16 cellular contexts compared by ENCODE assay signal in the genomic region with DNA sequence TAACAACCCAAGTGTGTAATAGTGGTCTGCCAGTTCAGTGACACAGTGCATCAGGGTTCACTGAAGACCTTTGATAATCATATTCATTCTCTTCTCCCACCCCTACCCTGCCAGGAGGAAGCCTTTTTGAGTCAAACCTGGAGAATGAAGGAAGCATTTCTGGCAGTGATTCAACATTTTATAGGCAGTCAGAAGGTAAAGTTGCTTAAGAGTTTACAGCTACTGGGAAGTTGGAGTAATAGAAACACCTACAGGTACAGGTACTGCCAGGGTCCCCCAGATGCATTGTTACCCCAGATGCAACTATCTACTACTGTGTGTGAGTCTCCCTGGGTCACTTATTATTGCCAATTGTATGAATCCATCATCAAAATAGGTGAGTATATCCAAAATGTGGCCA.
A peak's percentile ranks its signal among the peaks of the same experiment; 100 is the strongest.
DNase-seq lines count a peak whose midpoint lies in the region; ATAC-seq and TF ChIP-seq lines count a peak whose summit lies in the region.
"Had no signal": no experiment of that assay in that cellular context is flagged by ENCODE, and none has a peak within 500 bp of the region (broad histone marks: within the 10 kb centered on the region; RNA-seq: fewer than 3 reads in every experiment).

No MANE protein-coding gene starts in this region.

- H3K27me3 ChIP-seq in mammary epithelial cell (ENCODE audit: insufficient read depth, low read length): no peaks in the 10 kb centered on the region

- no peak overlapping the region for H3K9ac ChIP-seq in mammary epithelial cell (ENCODE audit: insufficient read depth, low read length)

- CTCF ChIA-PET in mammary epithelial cell (lab: Charles Lee; ENCODE audit: low non-redundant PET): no interaction called here

- intact Hi-C loops in mammary epithelial cell (cut with micrococcal nuclease) (no loop called here), left colon (cut with DNase I, micrococcal nuclease) (no loop called here)

- H3K36me3 ChIP-seq in mammary epithelial cell (ENCODE audit: insufficient read depth, low read length): no peaks in the 10 kb centered on the region
- H3K36me3 ChIP-seq: HAP-1 had no signal

- no peaks in the 10 kb centered on the region for H3K4me1 ChIP-seq in mammary epithelial cell (ENCODE audit: insufficient read depth, low read length)
- H3K4me1 ChIP-seq: HAP-1 had no signal

- in situ Hi-C loops in mammary epithelial cell (cut with MboI; ENCODE audit: low sequenced_read_pairs in 2 of 2): loop anchor here in 1 of 2 donors (10.0 kb wide), 1 partner anchor 348 kb away; no protein-coding TSS in a partner anchor

- no peak overlapping the region for H3K4me3 ChIP-seq in mammary epithelial cell (replicated peaks in 1 of 3; ENCODE audit: insufficient read depth in 1 of 3, low read depth in 2 of 3, low read length in 3 of 3)
- H3K4me3 ChIP-seq in epithelial cell of esophagus (ENCODE audit: low read length): no peak overlapping the region
- H3K4me3 ChIP-seq: HAP-1 had no signal

- H3K9me3 ChIP-seq in mammary epithelial cell (replicated peaks; ENCODE audit: insufficient read depth, low read length): no peaks in the 10 kb centered on the region
- H3K9me3 ChIP-seq: HAP-1 had no signal

- H3K27ac ChIP-seq in mammary epithelial cell (ENCODE audit: insufficient read depth, low read depth, low read length): no peak overlapping the region

- TF ChIP-seq CTCF in mammary epithelial cell (conservative IDR thresholded peaks at IDR 0.05 in 1 of 2, IDR thresholded peaks at IDR 0.05 in 1 of 2; ENCODE audit: extremely low read depth in 1 of 2, insufficient read depth in 1 of 2, low read depth in 1 of 2, low read length in 2 of 2) (no peak), epithelial cell of esophagus (IDR thresholded peaks at IDR 0.05; ENCODE audit: insufficient read depth, low read depth, low read length, missing control alignments) (no peak)

- ATAC-seq in left colon: peak; percentile 69
- no peak for ATAC-seq in stimulated activated naive CD8-positive, alpha-beta T cell treated with anti-CD3 and anti-CD28 coated beads, Interleukin-15, Interleukin-2, amounts not matched to agents 100 U/mL and 50 U/mL, for 24 hours

- dilution Hi-C loops in mammary epithelial cell (cut with HindIII; ENCODE audit: low sequenced_read_pairs): no loop called here

- no peaks in the 10 kb centered on the region for H3K79me2 ChIP-seq in mammary epithelial cell (ENCODE audit: insufficient read depth, low read length)

- H3K4me2 ChIP-seq in mammary epithelial cell (ENCODE audit: insufficient read depth, low read depth, low read length): no peak overlapping the region

- no peak overlapping the region for H2AFZ ChIP-seq in mammary epithelial cell (ENCODE audit: low read depth, low read length)

- no peaks in the 10 kb centered on the region for H4K20me1 ChIP-seq in mammary epithelial cell (ENCODE audit: insufficient read depth, low read length)

- DNase-seq in mammary epithelial cell (peak; percentile 9), epithelial cell of esophagus (ENCODE audit: low read depth) (peak; percentile 36), left colon (no peak), mucosa of gallbladder (ENCODE audit: low spot score) (no peak), cerebellar cortex (ENCODE audit: low spot score) (no peak)
- no peak for DNase-seq in stimulated activated naive CD8-positive, alpha-beta T cell treated with anti-CD3 and anti-CD28 coated beads, Interleukin-15, Interleukin-2, amounts not matched to agents 100 U/mL and 50 U/mL, for 24 hours
- DNase-seq: C1 segment of cervical spinal cord; Calu3; CD4-positive, alpha-beta memory T cell; COR-L47; DMS53; DMS79 treated with DMSO at 0.1 percent for 48 hours; GF-D8; GOT3; HFFc6 had no signal

- BruUV-seq in mammary epithelial cell (replicated peaks; lab: Mats Ljungman, UMichigan): no TSS peak

Comparison
In these comparisons a context has a peak if more than half of its experiments do, and no peak if none do; other contexts are left out.
1. DNase-seq: peak in mammary epithelial cell (single experiment) and epithelial cell of esophagus (single experiment); none in left colon (0 of 2), mucosa of gallbladder (single experiment), cerebellar cortex (single experiment) and stimulated activated naive CD8-positive, alpha-beta T cell treated with anti-CD3 and anti-CD28 coated beads, Interleukin-15, Interleukin-2, amounts not matched to agents 100 U/mL and 50 U/mL, for 24 hours (single experiment).